21 cellular contexts compared by ENCODE assay signal in genomic region chr1:174315239-174315638, GRCh38.
DNase-seq lines count a peak whose midpoint lies in the region; ATAC-seq, FAIRE-seq and TF ChIP-seq lines count a peak whose summit lies in the region.
"Had no signal": no experiment of that assay in that cellular context is flagged by ENCODE, and none has a peak within 500 bp of the region (broad histone marks: within the 10 kb centered on the region; RNA-seq: fewer than 3 reads in every experiment).

No MANE protein-coding gene starts in this region.

- intact Hi-C loops in CD4-positive, alpha-beta memory T cell (cut with micrococcal nuclease), result no loop called here

- WGBS in H1 (ENCODE audit: extremely low coverage in 1 of 2, insufficient coverage in 1 of 2, insufficient read length in 1 of 2, insufficient replicate concordance in 2 of 2, low coverage in 1 of 2, low lambda C conversion rate in 2 of 2, missing lambda C conversion rate in 1 of 2), 2 experiments, result 96% methylated on average over 2 of the region's 2 CpGs; no CpG with 5 or more reads in 1 of the 2 experiments

- no peak overlapping the region for H2BK120ac ChIP-seq in H1 (replicated peaks; ENCODE audit: low read depth, low read length)

- no peak overlapping the region for H2AFZ ChIP-seq in H1 (ENCODE audit: low read length)

- no peak for ATAC-seq in GM21717 (IDR thresholded peaks at IDR 0.05; ENCODE audit: unreplicated experiment)
- ATAC-seq: CD8-positive, alpha-beta T cell had no signal

- H3K27ac Mint-ChIP-seq in CD4-positive, alpha-beta memory T cell, result no peak overlapping the region
- H3K27ac Mint-ChIP-seq: CD8-positive, alpha-beta T cell; H9 had no signal

- no peak overlapping the region for H2BK12ac ChIP-seq in H1 (ENCODE audit: low read depth, low read length)

- no peak overlapping the region for H2AK5ac ChIP-seq in H1 (ENCODE audit: low read depth, low read length)

- no peaks in the 10 kb centered on the region for H4K20me1 ChIP-seq in H1 (replicated peaks in 1 of 2; ENCODE audit: control insufficient read depth in 1 of 2, insufficient read depth in 2 of 2, low read length in 2 of 2)
- H4K20me1 ChIP-seq: BLaER1 had no signal

- H3K9ac ChIP-seq in H1 (replicated peaks in 1 of 4; ENCODE audit: extremely low read depth in 1 of 4, low read depth in 3 of 4, low read length in 3 of 4), result no peak overlapping the region
- H3K9ac ChIP-seq: BLaER1 had no signal

- no peak overlapping the region for H3K4ac ChIP-seq in H1 (replicated peaks; ENCODE audit: insufficient read length, low read depth, low read length)

- peaks cover 0 to 3% (median 0%) of the 10 kb centered on the region in 4 experiments; a peak in 1 of 8 replicates for H3K36me3 ChIP-seq in H1 (ENCODE audit: control insufficient read depth in 2 of 4, insufficient read depth in 4 of 4, low read length in 3 of 4)
- peaks cover 4% of the 10 kb centered on the region for H3K36me3 ChIP-seq in CD4-positive, alpha-beta memory T cell (ENCODE audit: insufficient read depth, low read length)

- no peaks in the 10 kb centered on the region for H3K27me3 Mint-ChIP-seq in CD4-positive, alpha-beta memory T cell

- no peak overlapping the region for H3K56ac ChIP-seq in H1 (replicated peaks; ENCODE audit: insufficient read length, low read depth, low read length)

- no peak overlapping the region for H4K91ac ChIP-seq in H1 (replicated peaks; ENCODE audit: insufficient read length, low read length)

- H3K27me3 ChIP-seq in H1 (replicated peaks in 1 of 4; ENCODE audit: control insufficient read depth in 3 of 4, extremely low read depth in 1 of 4, insufficient read depth in 3 of 4, low read length in 3 of 4), result no peaks in the 10 kb centered on the region
- no peaks in the 10 kb centered on the region for H3K27me3 ChIP-seq in CD4-positive, alpha-beta memory T cell (ENCODE audit: insufficient read depth, low read length)
- H3K27me3 ChIP-seq: BLaER1 had no signal

- H3K4me3 Mint-ChIP-seq in CD4-positive, alpha-beta memory T cell, result peak overlapping the region in 1 of 8 donors; percentile 33
- H3K4me3 Mint-ChIP-seq: CD14-positive monocyte; CD8-positive, alpha-beta T cell; H9 had no signal

- no peak overlapping the region for H4K8ac ChIP-seq in H1 (ENCODE audit: extremely low read depth, insufficient read depth, low read length)

- no peak overlapping the region for H3K27ac ChIP-seq in H1 (ENCODE audit: low read depth, low read length)
- no peak overlapping the region for H3K27ac ChIP-seq in CD4-positive, alpha-beta memory T cell (ENCODE audit: low read depth, low read length)
- H3K27ac ChIP-seq: BLaER1 had no signal

- H3K79me1 ChIP-seq in H1 (ENCODE audit: low read depth, low read length), result no peaks in the 10 kb centered on the region

- FAIRE-seq in D721Med (lab: Jason Lieb, UNC) (peak; percentile 11), TTC549 (lab: Jason Lieb, UNC) (peak; percentile 7), H1 (lab: Jason Lieb, UNC) (peak; percentile 13)
- FAIRE-seq: A204.1, GM12892, GM18507 had no signal

- no peaks in the 10 kb centered on the region for H3K23me2 ChIP-seq in H1 (ENCODE audit: low read depth, low read length)

- H4K5ac ChIP-seq in H1 (ENCODE audit: insufficient read length, low read depth, low read length), result no peak overlapping the region

- CTCF ChIA-PET in H1 (lab: Charles Lee; ENCODE audit: partially characterized antibody), result no interaction called here
- CTCF ChIA-PET in CD4-positive, alpha-beta memory T cell (lab: Charles Lee; ENCODE audit: partially characterized antibody), result no interaction called here
- CTCF ChIA-PET in GM10248 (lab: Yijun Ruan, JAX), result interaction anchor here (1.4 kb wide), 1 partner anchor 97 kb away, joined by 3 read pairs; no protein-coding TSS in a partner anchor

- H3K4me2 ChIP-seq in H1 (ENCODE audit: insufficient read depth in 1 of 2, low read depth in 2 of 2, low read length in 2 of 2), result no peak overlapping the region
- H3K4me2 ChIP-seq: BLaER1 had no signal

- DNase-seq in D721Med (ENCODE audit: insufficient read length, low spot score), result no peak
- no peak for DNase-seq in H1 (ENCODE audit: low read depth in 1 of 2, low spot score in 2 of 2)
- no peak for DNase-seq in CD4-positive, alpha-beta memory T cell
- DNase-seq in activated CD4-positive, alpha-beta T cell treated with anti-CD3 and anti-CD28 coated beads for 4 hours, result no peak
- no peak for DNase-seq in GM10248 (ENCODE audit: extremely low spot score)
- DNase-seq: AML-193; Calu3; CD8-positive, alpha-beta T cell; DMS 273 treated with DMSO at 0.1 percent for 48 hours; DMS53; DND-41; EL; GOT3; H9 had no signal

- peaks cover 4 to 11% of the 10 kb centered on the region in 2 experiments; a peak in 2 of 4 replicates for H3K9me3 ChIP-seq in H1 (ENCODE audit: insufficient read depth in 2 of 2, low read depth in 1 of 2, low read length in 1 of 2)
- peaks cover 0 to 4% of the 10 kb centered on the region in 2 donors for H3K9me3 ChIP-seq in CD4-positive, alpha-beta memory T cell (ENCODE audit: control insufficient read depth in 1 of 2, low read length in 2 of 2)

- no peak for TF ChIP-seq CTCF in D721Med (IDR thresholded peaks at IDR 0.05; ENCODE audit: insufficient read depth, missing control alignments)
- TF ChIP-seq CTCF in H1 (IDR thresholded peaks at IDR 0.05; ENCODE audit: control extremely low read depth in 1 of 3, insufficient read depth in 1 of 3, low read depth in 1 of 3, low read length in 3 of 3), result no peak
- no peak for TF ChIP-seq CTCF in GM10248 (IDR thresholded peaks at IDR 0.05; ENCODE audit: control extremely low read depth, extremely low read depth, low read depth, missing control alignments)

- TF ChIP-seq RAD21 in H1 (IDR thresholded peaks at IDR 0.05 in 1 of 2, conservative IDR thresholded peaks at IDR 0.05 in 1 of 2; ENCODE audit: low read depth in 2 of 2, low read length in 2 of 2), result no peak

- H2BK5ac ChIP-seq in H1 (ENCODE audit: low read depth, low read length), result no peak overlapping the region

- peaks cover 90 to 92% of the 10 kb centered on the region in 2 donors for H3K36me3 Mint-ChIP-seq in CD4-positive, alpha-beta memory T cell

- H3K14ac ChIP-seq in H1 (ENCODE audit: insufficient read length), result no peak overlapping the region

- no peak overlapping the region for H3K23ac ChIP-seq in H1 (ENCODE audit: insufficient read length)

- no peak for TF ChIP-seq POLR2A in H1 (IDR thresholded peaks at IDR 0.05; ENCODE audit: control extremely low read depth in 1 of 2, low read depth in 2 of 2, low read length in 2 of 2)

- H2BK15ac ChIP-seq in H1 (ENCODE audit: low read length), result no peak overlapping the region

- no peaks in the 10 kb centered on the region for H3K4me1 ChIP-seq in H1 (replicated peaks in 1 of 4; ENCODE audit: control insufficient read depth in 3 of 4, insufficient read depth in 4 of 4, low read length in 3 of 4)
- no peaks in the 10 kb centered on the region for H3K4me1 ChIP-seq in CD4-positive, alpha-beta memory T cell (ENCODE audit: insufficient read depth, low read length)
- H3K4me1 ChIP-seq: BLaER1 had no signal

- no peak overlapping the region for H3K4me3 ChIP-seq in H1 (ENCODE audit: extremely low read depth in 1 of 4, insufficient read depth in 2 of 4, low read depth in 3 of 4, low read length in 4 of 4)
- H3K4me3 ChIP-seq in CD4-positive, alpha-beta memory T cell (ENCODE audit: low read length in 2 of 2), result no peak overlapping the region
- H3K4me3 ChIP-seq: BLaER1 had no signal

- H3K4me1 Mint-ChIP-seq in CD4-positive, alpha-beta memory T cell, result peaks cover 0 to 16% (median 1%) of the 10 kb centered on the region in 4 donors
- H3K4me1 Mint-ChIP-seq: H9 had no signal

- no peak for TF ChIP-seq EP300 in H1 (IDR thresholded peaks at IDR 0.05; ENCODE audit: borderline replicate concordance in 1 of 2, low read depth in 2 of 2, low read length in 2 of 2)

- H2BK20ac ChIP-seq in H1 (ENCODE audit: low read length), result no peak overlapping the region

- no peaks in the 10 kb centered on the region for H3K79me2 ChIP-seq in H1 (ENCODE audit: control insufficient read depth in 1 of 2, insufficient read depth in 2 of 2, low read length in 2 of 2)

- peaks cover 19 to 77% (median 70%) of the 10 kb centered on the region in 8 donors for H3K9me3 Mint-ChIP-seq in CD4-positive, alpha-beta memory T cell

- POLR2A ChIA-PET in H1 (lab: Charles Lee; ENCODE audit: partially characterized antibody), result no interaction called here
- POLR2A ChIA-PET in CD4-positive, alpha-beta memory T cell (lab: Charles Lee; ENCODE audit: partially characterized antibody), result no interaction called here
- POLR2A ChIA-PET in GM10248 (lab: Yijun Ruan, JAX), result no interaction called here

- no peak overlapping the region for H3K18ac ChIP-seq in H1 (ENCODE audit: extremely low read depth, low read length)

TF ChIP-seq in H1, 55 proteins besides CTCF, POLR2A, EP300 and RAD21 (continues in another document):
- TF ChIP-seq HDAC2 (IDR thresholded peaks at IDR 0.05; ENCODE audit: borderline replicate concordance in 1 of 2, low read depth in 2 of 2, low read length in 2 of 2) (no peak), SIX5 (IDR thresholded peaks at IDR 0.05; ENCODE audit: low read depth, low read length) (no peak), ATF2 (IDR thresholded peaks at IDR 0.05; ENCODE audit: low read length) (no peak), TCF12 (IDR thresholded peaks at IDR 0.05; ENCODE audit: low read depth, low read length) (no peak), USF2 (IDR thresholded peaks at IDR 0.05; ENCODE audit: low read length) (no peak), POU5F1 (IDR thresholded peaks at IDR 0.05; ENCODE audit: low read depth, low read length) (no peak), POLR2AphosphoS5 (IDR thresholded peaks at IDR 0.05; ENCODE audit: low read depth, low read length) (no peak), BCL11A (IDR thresholded peaks at IDR 0.05; ENCODE audit: low read depth in 2 of 2, low read length in 2 of 2) (no peak), TAF7 (optimal IDR thresholded peaks at IDR 0.05; ENCODE audit: borderline replicate concordance, low read depth, low read length) (no peak), YY1 (IDR thresholded peaks at IDR 0.05; ENCODE audit: low read depth, low read length) (no peak)
